1 cellular context compared by ENCODE assay signal in the genomic region with DNA sequence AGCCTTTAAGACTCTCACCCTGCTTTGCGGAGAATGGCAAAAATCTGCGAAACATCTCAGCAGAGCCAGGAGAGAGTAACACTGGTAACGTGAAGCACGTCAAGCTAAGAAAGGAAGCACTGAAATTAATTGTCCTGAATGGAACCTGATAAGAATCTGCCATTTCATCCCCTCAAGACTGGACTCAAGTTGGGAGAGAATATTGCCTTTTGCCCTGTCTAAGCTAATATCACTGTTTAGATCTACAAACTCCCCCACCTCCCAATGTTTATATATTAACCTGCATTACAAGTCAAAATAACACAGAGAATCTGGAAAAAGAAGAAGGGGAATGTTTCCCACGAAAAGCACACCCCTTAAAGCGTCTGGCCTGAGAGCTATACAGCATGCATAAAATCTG.
TF ChIP-seq lines count a peak whose summit lies in the region.

No MANE protein-coding gene starts in this region.

TF ChIP-seq in GM23338, 12 proteins besides CTCF, POLR2A, EP300 and RAD21 (continued from another document):
- TF ChIP-seq, protein P1, sequence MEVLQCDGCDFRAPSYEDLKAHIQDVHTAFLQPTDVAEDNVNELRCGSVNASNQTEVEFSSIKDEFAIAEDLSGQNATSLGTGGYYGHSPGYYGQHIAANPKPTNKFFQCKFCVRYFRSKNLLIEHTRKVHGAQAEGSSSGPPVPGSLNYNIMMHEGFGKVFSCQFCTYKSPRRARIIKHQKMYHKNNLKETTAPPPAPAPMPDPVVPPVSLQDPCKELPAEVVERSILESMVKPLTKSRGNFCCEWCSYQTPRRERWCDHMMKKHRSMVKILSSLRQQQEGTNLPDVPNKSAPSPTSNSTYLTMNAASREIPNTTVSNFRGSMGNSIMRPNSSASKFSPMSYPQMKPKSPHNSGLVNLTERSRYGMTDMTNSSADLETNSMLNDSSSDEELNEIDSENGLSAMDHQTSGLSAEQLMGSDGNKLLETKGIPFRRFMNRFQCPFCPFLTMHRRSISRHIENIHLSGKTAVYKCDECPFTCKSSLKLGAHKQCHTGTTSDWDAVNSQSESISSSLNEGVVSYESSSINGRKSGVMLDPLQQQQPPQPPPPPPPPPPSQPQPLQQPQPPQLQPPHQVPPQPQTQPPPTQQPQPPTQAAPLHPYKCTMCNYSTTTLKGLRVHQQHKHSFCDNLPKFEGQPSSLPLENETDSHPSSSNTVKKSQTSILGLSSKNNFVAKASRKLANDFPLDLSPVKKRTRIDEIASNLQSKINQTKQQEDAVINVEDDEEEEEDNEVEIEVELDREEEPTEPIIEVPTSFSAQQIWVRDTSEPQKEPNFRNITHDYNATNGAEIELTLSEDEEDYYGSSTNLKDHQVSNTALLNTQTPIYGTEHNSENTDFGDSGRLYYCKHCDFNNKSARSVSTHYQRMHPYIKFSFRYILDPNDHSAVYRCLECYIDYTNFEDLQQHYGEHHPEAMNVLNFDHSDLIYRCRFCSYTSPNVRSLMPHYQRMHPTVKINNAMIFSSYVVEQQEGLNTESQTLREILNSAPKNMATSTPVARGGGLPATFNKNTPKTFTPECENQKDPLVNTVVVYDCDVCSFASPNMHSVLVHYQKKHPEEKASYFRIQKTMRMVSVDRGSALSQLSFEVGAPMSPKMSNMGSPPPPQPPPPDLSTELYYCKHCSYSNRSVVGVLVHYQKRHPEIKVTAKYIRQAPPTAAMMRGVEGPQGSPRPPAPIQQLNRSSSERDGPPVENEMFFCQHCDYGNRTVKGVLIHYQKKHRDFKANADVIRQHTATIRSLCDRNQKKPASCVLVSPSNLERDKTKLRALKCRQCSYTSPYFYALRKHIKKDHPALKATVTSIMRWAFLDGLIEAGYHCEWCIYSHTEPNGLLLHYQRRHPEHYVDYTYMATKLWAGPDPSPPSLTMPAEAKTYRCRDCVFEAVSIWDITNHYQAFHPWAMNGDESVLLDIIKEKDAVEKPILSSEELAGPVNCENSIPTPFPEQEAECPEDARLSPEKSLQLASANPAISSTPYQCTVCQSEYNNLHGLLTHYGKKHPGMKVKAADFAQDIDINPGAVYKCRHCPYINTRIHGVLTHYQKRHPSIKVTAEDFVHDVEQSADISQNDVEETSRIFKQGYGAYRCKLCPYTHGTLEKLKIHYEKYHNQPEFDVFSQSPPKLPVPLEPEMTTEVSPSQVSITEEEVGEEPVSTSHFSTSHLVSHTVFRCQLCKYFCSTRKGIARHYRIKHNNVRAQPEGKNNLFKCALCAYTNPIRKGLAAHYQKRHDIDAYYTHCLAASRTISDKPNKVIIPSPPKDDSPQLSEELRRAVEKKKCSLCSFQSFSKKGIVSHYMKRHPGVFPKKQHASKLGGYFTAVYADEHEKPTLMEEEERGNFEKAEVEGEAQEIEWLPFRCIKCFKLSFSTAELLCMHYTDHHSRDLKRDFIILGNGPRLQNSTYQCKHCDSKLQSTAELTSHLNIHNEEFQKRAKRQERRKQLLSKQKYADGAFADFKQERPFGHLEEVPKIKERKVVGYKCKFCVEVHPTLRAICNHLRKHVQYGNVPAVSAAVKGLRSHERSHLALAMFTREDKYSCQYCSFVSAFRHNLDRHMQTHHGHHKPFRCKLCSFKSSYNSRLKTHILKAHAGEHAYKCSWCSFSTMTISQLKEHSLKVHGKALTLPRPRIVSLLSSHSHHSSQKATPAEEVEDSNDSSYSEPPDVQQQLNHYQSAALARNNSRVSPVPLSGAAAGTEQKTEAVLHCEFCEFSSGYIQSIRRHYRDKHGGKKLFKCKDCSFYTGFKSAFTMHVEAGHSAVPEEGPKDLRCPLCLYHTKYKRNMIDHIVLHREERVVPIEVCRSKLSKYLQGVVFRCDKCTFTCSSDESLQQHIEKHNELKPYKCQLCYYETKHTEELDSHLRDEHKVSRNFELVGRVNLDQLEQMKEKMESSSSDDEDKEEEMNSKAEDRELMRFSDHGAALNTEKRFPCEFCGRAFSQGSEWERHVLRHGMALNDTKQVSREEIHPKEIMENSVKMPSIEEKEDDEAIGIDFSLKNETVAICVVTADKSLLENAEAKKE (CRISPR knock-in tag; IDR thresholded peaks at IDR 0.05): no peak
